ENCODE assay signal across 1 cellular context in the genomic region with DNA sequence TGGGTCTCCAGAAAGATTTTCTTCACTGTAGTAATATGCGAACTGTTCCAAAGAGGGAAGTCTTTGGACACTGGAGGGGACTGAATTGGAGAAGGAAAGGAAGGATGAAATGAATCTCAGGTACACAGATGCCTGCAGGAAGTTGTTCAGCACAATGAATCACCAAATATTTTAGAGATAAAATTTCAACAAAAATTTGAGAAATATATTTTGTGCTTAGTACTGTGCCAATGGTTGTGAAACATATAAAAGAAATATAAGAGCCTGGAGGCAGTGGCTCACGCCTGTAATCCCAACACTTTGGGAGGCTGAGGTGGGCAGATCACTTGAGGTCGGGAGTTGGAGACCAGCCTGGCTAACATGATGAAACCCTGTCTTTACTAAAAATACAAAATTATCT.
TF ChIP-seq lines count a peak whose summit lies in the region.

No MANE protein-coding gene starts in this region.

TF ChIP-seq in neural cell, 6 proteins besides CTCF, POLR2A, EP300 and RAD21 (continued from another document):
- TF ChIP-seq, protein P1, sequence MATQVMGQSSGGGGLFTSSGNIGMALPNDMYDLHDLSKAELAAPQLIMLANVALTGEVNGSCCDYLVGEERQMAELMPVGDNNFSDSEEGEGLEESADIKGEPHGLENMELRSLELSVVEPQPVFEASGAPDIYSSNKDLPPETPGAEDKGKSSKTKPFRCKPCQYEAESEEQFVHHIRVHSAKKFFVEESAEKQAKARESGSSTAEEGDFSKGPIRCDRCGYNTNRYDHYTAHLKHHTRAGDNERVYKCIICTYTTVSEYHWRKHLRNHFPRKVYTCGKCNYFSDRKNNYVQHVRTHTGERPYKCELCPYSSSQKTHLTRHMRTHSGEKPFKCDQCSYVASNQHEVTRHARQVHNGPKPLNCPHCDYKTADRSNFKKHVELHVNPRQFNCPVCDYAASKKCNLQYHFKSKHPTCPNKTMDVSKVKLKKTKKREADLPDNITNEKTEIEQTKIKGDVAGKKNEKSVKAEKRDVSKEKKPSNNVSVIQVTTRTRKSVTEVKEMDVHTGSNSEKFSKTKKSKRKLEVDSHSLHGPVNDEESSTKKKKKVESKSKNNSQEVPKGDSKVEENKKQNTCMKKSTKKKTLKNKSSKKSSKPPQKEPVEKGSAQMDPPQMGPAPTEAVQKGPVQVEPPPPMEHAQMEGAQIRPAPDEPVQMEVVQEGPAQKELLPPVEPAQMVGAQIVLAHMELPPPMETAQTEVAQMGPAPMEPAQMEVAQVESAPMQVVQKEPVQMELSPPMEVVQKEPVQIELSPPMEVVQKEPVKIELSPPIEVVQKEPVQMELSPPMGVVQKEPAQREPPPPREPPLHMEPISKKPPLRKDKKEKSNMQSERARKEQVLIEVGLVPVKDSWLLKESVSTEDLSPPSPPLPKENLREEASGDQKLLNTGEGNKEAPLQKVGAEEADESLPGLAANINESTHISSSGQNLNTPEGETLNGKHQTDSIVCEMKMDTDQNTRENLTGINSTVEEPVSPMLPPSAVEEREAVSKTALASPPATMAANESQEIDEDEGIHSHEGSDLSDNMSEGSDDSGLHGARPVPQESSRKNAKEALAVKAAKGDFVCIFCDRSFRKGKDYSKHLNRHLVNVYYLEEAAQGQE (IDR thresholded peaks at IDR 0.05; ENCODE audit: borderline replicate concordance): no peak
- no peak for TF ChIP-seq POLR2AphosphoS5 (IDR thresholded peaks at IDR 0.05)
